8 cellular contexts compared by ENCODE assay signal in genomic region chr14:73771848-73772705, GRCh38. TPM values are rescaled to one million over a fixed set of nuclear protein-coding genes. Genes with fewer than 3 reads are reported as not detected.
DNase-seq lines count a peak whose midpoint lies in the region; ATAC-seq and TF ChIP-seq lines count a peak whose summit lies in the region.

No MANE protein-coding gene starts in this region.

- no peaks in the 10 kb centered on the region for H4K20me1 ChIP-seq in PC-3 (ENCODE audit: low read length)

- H2AFZ ChIP-seq in PC-3 (ENCODE audit: low read length): no peak overlapping the region

- H3K9me3 ChIP-seq in PC-3 (ENCODE audit: low read length): no peaks in the 10 kb centered on the region

- H3K4me1 ChIP-seq in PC-3 (ENCODE audit: insufficient read depth, low read length): peaks cover 8% of the 10 kb centered on the region

- CTCF ChIA-PET in PC-3 (lab: Charles Lee): no interaction called here
- CTCF ChIA-PET in activated naive CD4-positive, alpha-beta T cell treated with anti-CD3 and anti-CD28 coated beads for 36 hours (lab: Charles Lee): interaction anchor here (0.6 to 4.0 kb wide), 12 partner anchors 10 to 54 kb away, joined by 3 to 22 read pairs (median 4); a partner anchor contains a TSS

- H3K9ac ChIP-seq in PC-3 (ENCODE audit: low read length): no peak overlapping the region

- BruUV-seq in PC-3 (replicated peaks; lab: Mats Ljungman, UMichigan): no TSS peak

- no peaks in the 10 kb centered on the region for H3K9me3 Mint-ChIP-seq in activated naive CD4-positive, alpha-beta T cell treated with anti-CD3 and anti-CD28 coated beads for 36 hours

- no peaks in the 10 kb centered on the region for H3K27me3 Mint-ChIP-seq in activated naive CD4-positive, alpha-beta T cell treated with anti-CD3 and anti-CD28 coated beads for 36 hours (ENCODE audit: low read depth)

- H3F3A ChIP-seq in PC-3 (ENCODE audit: low read length, unreplicated experiment): no peaks in the 10 kb centered on the region

- intact Hi-C loops in PC-3 (cut with micrococcal nuclease): no loop called here
- intact Hi-C loops in activated naive CD4-positive, alpha-beta T cell treated with anti-CD3 and anti-CD28 coated beads for 36 hours (cut with micrococcal nuclease): loop anchor here (1.0 to 2.0 kb wide), 4 partner anchors 11 to 29 kb away; no protein-coding TSS in a partner anchor
- intact Hi-C loops in left cardiac atrium (cut with DNase I): no loop called here

- no peak overlapping the region for H3K4me2 ChIP-seq in PC-3 (ENCODE audit: low read length)

- no peaks in the 10 kb centered on the region for H3K9me2 ChIP-seq in PC-3 (replicated peaks; ENCODE audit: low read length)

- POLR2A ChIA-PET in PC-3 (lab: Charles Lee; ENCODE audit: unreplicated experiment): no interaction called here

- H3K4me1 Mint-ChIP-seq in activated naive CD4-positive, alpha-beta T cell treated with anti-CD3 and anti-CD28 coated beads for 36 hours (ENCODE audit: low read depth): peaks cover 67% of the 10 kb centered on the region

- peak overlapping the region; percentile 56 for H3K4me3 Mint-ChIP-seq in activated naive CD4-positive, alpha-beta T cell treated with anti-CD3 and anti-CD28 coated beads for 36 hours

- no peak overlapping the region for H3K4me3 ChIP-seq in PC-3 (ENCODE audit: low read length)
- no peak overlapping the region for H3K4me3 ChIP-seq in skin epidermis

- peak; percentile 63 for DNase-seq in Caki2 (ENCODE audit: low read depth)
- DNase-seq in PC-3: peak; percentile 2
- DNase-seq in activated naive CD4-positive, alpha-beta T cell treated with anti-CD3 and anti-CD28 coated beads for 36 hours: peak; percentile 92
- DNase-seq in left cardiac atrium: peak; percentile 65
- DNase-seq in KG1 (lab: John Stamatoyannopoulos, UW): no peak

- peaks cover 77% of the 10 kb centered on the region for H3K79me2 ChIP-seq in PC-3 (ENCODE audit: low read length)

- H3K36me3 Mint-ChIP-seq in activated naive CD4-positive, alpha-beta T cell treated with anti-CD3 and anti-CD28 coated beads for 36 hours (ENCODE audit: low read depth): peaks cover 2% of the 10 kb centered on the region

- H3K27ac Mint-ChIP-seq in activated naive CD4-positive, alpha-beta T cell treated with anti-CD3 and anti-CD28 coated beads for 36 hours: peak overlapping the region; percentile 80

- H3K27ac ChIP-seq in PC-3 (ENCODE audit: low read length) (no peak overlapping the region), skin epidermis (peak overlapping the region in 20 of 21 experiments; percentile 5 to 83 (median 70))

- H3K27me3 ChIP-seq in PC-3 (ENCODE audit: low read length): no peaks in the 10 kb centered on the region

- ATAC-seq in GM19351 (IDR thresholded peaks at IDR 0.05; ENCODE audit: unreplicated experiment): peak; percentile 43
- ATAC-seq in HG03457 (IDR thresholded peaks at IDR 0.05; ENCODE audit: unreplicated experiment): peak; percentile 37
- no peak for ATAC-seq in PC-3
- peak; percentile 75 to 83 for ATAC-seq in left cardiac atrium

- no peaks in the 10 kb centered on the region for H3K36me3 ChIP-seq in PC-3 (ENCODE audit: low read depth, low read length)

- TF ChIP-seq CTCF in PC-3 (conservative IDR thresholded peaks at IDR 0.05; ENCODE audit: low read depth, low read length): no peak

- in situ Hi-C loops in Caki2 (cut with HindIII; ENCODE audit: low pct_unique_long_range_greater_than_20kb, low sequenced_read_pairs): no loop called here

RNA-seq across cellular contexts. Expression of gene PNMA1, which starts 57.9 kb away (rescaled TPM):
- total RNA-seq in Caki2 (2014; rRNA removed; shearing (Covaris generic); ENCODE audit: low replicate concordance): 41.4 and 45.4 TPM in 2 replicates
- total RNA-seq in PC-3 (2014; rRNA removed) (30.8 and 36.7 TPM in 2 replicates), left cardiac atrium (10 to 100 TPM; 25.9 to 29.6 TPM)
- 10 to 100 TPM; 18.5 to 19.2 TPM for total RNA-seq in activated naive CD4-positive, alpha-beta T cell treated with anti-CD3 and anti-CD28 coated beads for 36 hours
